Comparison of ENCODE assay signal across 21 cellular contexts in genomic region chr11:76215946-76216345, GRCh38. TPM values are rescaled to one million over a fixed set of nuclear protein-coding genes. Genes with fewer than 3 reads are reported as not detected.
DNase-seq lines count a peak whose midpoint lies in the region; ATAC-seq and TF ChIP-seq lines count a peak whose summit lies in the region.
"Had no signal": no experiment of that assay in that cellular context is flagged by ENCODE, and none has a peak within 500 bp of the region (broad histone marks: within the 10 kb centered on the region; RNA-seq: fewer than 3 reads in every experiment).

No MANE protein-coding gene starts in this region.

- H3K79me2 ChIP-seq in KMS-11 (ENCODE audit: insufficient read depth, low read depth) = no peaks in the 10 kb centered on the region; the same call in 1 of the 2 replicates

- peak; percentile 41 to 52 (median 46) for ATAC-seq in psoas muscle
- ATAC-seq: naive thymus-derived CD4-positive, alpha-beta T cell; T-helper 17 cell had no signal

- H4K20me1 ChIP-seq in KMS-11 (ENCODE audit: insufficient read depth) = no peaks in the 10 kb centered on the region

- H3K36me3 ChIP-seq in KMS-11 (ENCODE audit: insufficient read depth) (no peaks in the 10 kb centered on the region), brain microvascular endothelial cell (replicated peaks) (no peaks in the 10 kb centered on the region), psoas muscle (ENCODE audit: insufficient read depth in 1 of 2, low read depth in 1 of 2) (no peaks in the 10 kb centered on the region), BE2C (no peaks in the 10 kb centered on the region)
- H3K36me3 ChIP-seq: transverse colon had no signal

- TF ChIP-seq CTCF in KMS-11 (conservative IDR thresholded peaks at IDR 0.05; ENCODE audit: low read depth, low read length) (no peak), brain microvascular endothelial cell (IDR thresholded peaks at IDR 0.05; ENCODE audit: low read depth, low read length, missing control alignments) (no peak), psoas muscle (IDR thresholded peaks at IDR 0.05) (no peak), BE2C (IDR thresholded peaks at IDR 0.05; ENCODE audit: low read depth, low read length) (no peak)

- 53 to 73% (median 63%) methylated on average over 6 of the region's 6 CpGs for WGBS in psoas muscle, 3 donors

- intact Hi-C loops in psoas muscle (cut with DNase I) = no loop called here

- H3K4me2 ChIP-seq in KMS-11 = peak overlapping the region; percentile 59; the same call in 1 of the 2 replicates

- peak overlapping the region; percentile 76 for H3K27ac ChIP-seq in KMS-11
- no peak overlapping the region for H3K27ac ChIP-seq in brain microvascular endothelial cell
- no peak overlapping the region for H3K27ac ChIP-seq in psoas muscle
- H3K27ac ChIP-seq: transverse colon had no signal

- DNase-seq in NCI-H510A treated with DMSO at 0.1 percent for 48 hours (lab: John Stamatoyannopoulos, UW) = peak; percentile 5
- no peak for DNase-seq in NCI-H510A (lab: John Stamatoyannopoulos, UW)
- peak; percentile 57 for DNase-seq in brain microvascular endothelial cell
- DNase-seq in psoas muscle = peak; percentile 18 to 44
- DNase-seq in NK-92 (lab: John Stamatoyannopoulos, UW; ENCODE audit: unreplicated experiment) = no peak
- no peak for DNase-seq in stimulated activated CD4-positive, alpha-beta T cell treated with anti-CD3 and anti-CD28 coated beads, Interleukin-4, amount 100 ng/mL, for 4 hours
- no peak for DNase-seq in BE2C
- DNase-seq: 8988T; activated CD4-positive, alpha-beta T cell treated with anti-CD3 and anti-CD28 coated beads for 48 hours; activated naive CD8-positive, alpha-beta T cell treated with anti-CD3 and anti-CD28 coated beads for 36 hours; COR-L47; KG1; naive thymus-derived CD4-positive, alpha-beta T cell; NCI-H1436 treated with DMSO at 0.1 percent for 48 hours; NCI-H446 treated with DMSO at 0.1 percent for 48 hours; RPMI8226; stimulated activated CD4-positive, alpha-beta T cell treated with anti-CD3 and anti-CD28 coated beads, Interleukin-2, amount 100 ng/mL, for 24 hours; T-helper 17 cell; transverse colon had no signal

- H3K27me3 ChIP-seq in KMS-11 (ENCODE audit: insufficient read depth, low read depth) = no peaks in the 10 kb centered on the region
- peaks cover 18% of the 10 kb centered on the region for H3K27me3 ChIP-seq in brain microvascular endothelial cell (replicated peaks)
- H3K27me3 ChIP-seq in psoas muscle (ENCODE audit: insufficient read depth in 3 of 3, low read length in 2 of 3) = no peaks in the 10 kb centered on the region
- peaks cover 13% of the 10 kb centered on the region for H3K27me3 ChIP-seq in BE2C

- in situ Hi-C loops in brain microvascular endothelial cell (cut with HindIII; ENCODE audit: low pct_ligation_motif_present, low sequenced_read_pairs) = no loop called here

- peaks cover 62% of the 10 kb centered on the region for H3K4me1 ChIP-seq in KMS-11 (ENCODE audit: low read depth, poor library complexity, severe bottlenecking)
- H3K4me1 ChIP-seq in psoas muscle = peaks cover 2% of the 10 kb centered on the region
- H3K4me1 ChIP-seq in BE2C = no peaks in the 10 kb centered on the region

- H3K4me3 ChIP-seq in KMS-11 (IDR thresholded peaks at IDR 0.05; ENCODE audit: insufficient read depth, low read depth, low read length) (no peak overlapping the region), brain microvascular endothelial cell (ENCODE audit: low read depth, low read length) (no peak overlapping the region), psoas muscle (no peak overlapping the region), BE2C (ENCODE audit: low read depth, low read length) (no peak overlapping the region)
- H3K4me3 ChIP-seq: transverse colon had no signal

- H3K9ac ChIP-seq in KMS-11 = no peak overlapping the region; the same call in 1 of the 2 replicates

- H2AFZ ChIP-seq in KMS-11 (ENCODE audit: low read depth) = peak overlapping the region; percentile 27; the same call in 1 of the 2 replicates

- H3K9me3 ChIP-seq in psoas muscle (no peaks in the 10 kb centered on the region), BE2C (no peaks in the 10 kb centered on the region)
- H3K9me3 ChIP-seq: transverse colon had no signal

RNA-seq across cellular contexts. Expression of gene WNT11, which starts 9.6 kb away (rescaled TPM):
- 10 to 100 TPM in 1 of 4 donors, 1 to 10 TPM in 3; 6.4 to 13.0 (median 8.0) TPM for total RNA-seq in psoas muscle
- polyA plus RNA-seq in psoas muscle = 1 to 10 TPM; 4.5 to 6.5 (median 4.8) TPM
- 1.8 TPM for polyA plus RNA-seq in BE2C (2012; ENCODE audit: insufficient read depth, insufficient read length, low read depth)
- total RNA-seq: activated naive CD8-positive, alpha-beta T cell treated with anti-CD3 and anti-CD28 coated beads for 36 hours; renal cortical epithelial cell had no signal

Comparison
In these comparisons a context has a peak if more than half of its experiments do, and no peak if none do; other contexts are left out.
1. DNase-seq: peak in NCI-H510A treated with DMSO at 0.1 percent for 48 hours (single experiment), brain microvascular endothelial cell (single experiment) and psoas muscle (2 of 2); none in NCI-H510A (single experiment), NK-92 (single experiment), stimulated activated CD4-positive, alpha-beta T cell treated with anti-CD3 and anti-CD28 coated beads, Interleukin-4, amount 100 ng/mL, for 4 hours (0 of 2) and BE2C (single experiment).